20 cellular contexts compared by ENCODE assay signal in genomic region chr6:109186012-109186411, GRCh38.
"Had no signal": no experiment of that assay in that cellular context is flagged by ENCODE, and none has a peak within 500 bp of the region (broad histone marks: within the 10 kb centered on the region; RNA-seq: fewer than 3 reads in every experiment).

No MANE protein-coding gene starts in this region.

- H3K27ac Mint-ChIP-seq: activated CD8-positive, alpha-beta T cell treated with anti-CD3 and anti-CD28 coated beads for 36 hours; activated naive CD4-positive, alpha-beta T cell treated with anti-CD3 and anti-CD28 coated beads, Interleukin-2, amount 10 ng/mL, durations not matched to agents 7 days and 5 days; memory B cell; nephron progenitor cell; stimulated activated memory B cell treated with anti-CD40 and anti-IgM and Interleukin-4, amounts not matched to agents 10 μg/mL and 1 μg/mL and 100 μg/mL, for 72 hours had no signal

- H3K9me3 ChIP-seq: thoracic aorta had no signal

- H3K27me3 ChIP-seq: upper lobe of left lung had no signal

- DNase-seq: activated CD8-positive, alpha-beta T cell treated with anti-CD3 and anti-CD28 coated beads for 36 hours; activated effector memory CD4-positive, alpha-beta T cell treated with anti-CD3 and anti-CD28 coated beads, Interleukin-2, amount 50 U/mL, for 16 hours; activated naive CD4-positive, alpha-beta T cell treated with anti-CD3 and anti-CD28 coated beads, Interleukin-2, amount 10 ng/mL, durations not matched to agents 7 days and 5 days; activated T-cell treated with anti-CD3 and anti-CD28 coated beads, Interleukin-2, amount 50 U/mL, for 4 hours; amygdala; cerebellar nuclear complex; foreskin fibroblast; left colon; mucosa of descending colon; nephron progenitor cell; right cardiac atrium; T1000; upper lobe of left lung; WERI-Rb-1 had no signal

- H3K4me3 Mint-ChIP-seq: activated CD8-positive, alpha-beta T cell treated with anti-CD3 and anti-CD28 coated beads for 36 hours; activated naive CD4-positive, alpha-beta T cell treated with anti-CD3 and anti-CD28 coated beads, Interleukin-2, amount 10 ng/mL, durations not matched to agents 7 days and 5 days; activated T-cell treated with anti-CD3 and anti-CD28 coated beads, Interleukin-2, amount 50 U/mL, for 4 hours; memory B cell; nephron progenitor cell; stimulated activated memory B cell treated with anti-CD40 and anti-IgM and Interleukin-4, amounts not matched to agents 10 μg/mL and 1 μg/mL and 100 μg/mL, for 72 hours had no signal

- H3K4me1 Mint-ChIP-seq: activated naive CD4-positive, alpha-beta T cell treated with anti-CD3 and anti-CD28 coated beads, Interleukin-2, amount 10 ng/mL, durations not matched to agents 7 days and 5 days; stimulated activated memory B cell treated with anti-CD40 and anti-IgM and Interleukin-4, amounts not matched to agents 10 μg/mL and 1 μg/mL and 100 μg/mL, for 72 hours had no signal

- H3K4me1 ChIP-seq: parathyroid adenoma had no signal

- H3K36me3 ChIP-seq: thoracic aorta, upper lobe of left lung, WERI-Rb-1 had no signal

- H3K4me3 ChIP-seq: coronary artery, mucosa of descending colon, thoracic aorta, upper lobe of left lung had no signal

- H3K27ac ChIP-seq: coronary artery, epithelial cell of prostate, parathyroid adenoma, thoracic aorta, upper lobe of left lung, WERI-Rb-1 had no signal

- H3K36me3 Mint-ChIP-seq: stimulated activated memory B cell treated with anti-CD40 and anti-IgM and Interleukin-4, amounts not matched to agents 10 μg/mL and 1 μg/mL and 100 μg/mL, for 72 hours had no signal

- ATAC-seq: activated CD8-positive, alpha-beta T cell treated with anti-CD3 and anti-CD28 coated beads for 36 hours; activated T-cell treated with anti-CD3 and anti-CD28 coated beads, Interleukin-2, amount 50 U/mL, for 4 hours; left colon; mucosa of descending colon; right cardiac atrium; stimulated activated memory B cell treated with anti-CD40 and anti-IgM and Interleukin-4, amounts not matched to agents 10 μg/mL and 1 μg/mL and 100 μg/mL, for 72 hours had no signal
